In genomic region chr22:41994506-41994905, GRCh38 we compare ENCODE assay signal across 34 cellular contexts. TPM values are rescaled to one million over a fixed set of nuclear protein-coding genes. Genes with fewer than 3 reads are reported as not detected.
DNase-seq lines count a peak whose midpoint lies in the region; ATAC-seq, FAIRE-seq and TF ChIP-seq lines count a peak whose summit lies in the region.
"Had no signal": no experiment of that assay in that cellular context is flagged by ENCODE, and none has a peak within 500 bp of the region (broad histone marks: within the 10 kb centered on the region; RNA-seq: fewer than 3 reads in every experiment).

No MANE protein-coding gene starts in this region.

- H3K9me3 Mint-ChIP-seq in chondrocyte (ENCODE audit: low read depth), result no peaks in the 10 kb centered on the region
- H3K9me3 Mint-ChIP-seq: natural killer cell treated with Interleukin-12 subunit alpha and Interleukin-12 subunit beta and Interleukin-15 and Interleukin-18, amount 100 ng/mL, for 72 hours had no signal

- TF ChIP-seq POLR2A in HepG2 (IDR thresholded peaks at IDR 0.05; ENCODE audit: insufficient read depth in 1 of 2, low read depth in 2 of 2, low read length in 2 of 2) (no peak), right lobe of liver (IDR thresholded peaks at IDR 0.05) (no peak)

- H3K27ac ChIP-seq in HepG2 (ENCODE audit: extremely low read length, insufficient read depth, low read length), result no peak overlapping the region
- no peak overlapping the region for H3K27ac ChIP-seq in right lobe of liver
- H3K27ac ChIP-seq in osteoblast (ENCODE audit: low read depth, low read length), result no peak overlapping the region
- H3K27ac ChIP-seq: A549, breast epithelium, hepatocyte, lower lobe of right lung, parathyroid adenoma had no signal

- ATAC-seq in HepG2, result no peak
- no peak for ATAC-seq in right lobe of liver
- ATAC-seq in omental fat pad (ENCODE audit: low FRiP score), result no peak
- ATAC-seq: A549; activated naive CD4-positive, alpha-beta T cell treated with anti-CD3 and anti-CD28 coated beads, Interleukin-2, amount 50 U/mL, for 72 hours; HCT116; lower lobe of right lung; natural killer cell treated with Interleukin-12 subunit alpha and Interleukin-12 subunit beta and Interleukin-15 and Interleukin-18, amount 100 ng/mL, for 72 hours; T-cell had no signal

- BruUV-seq in HepG2 (replicated peaks; lab: Mats Ljungman, UMichigan), result no TSS peak

- TF ChIP-seq EP300 in HepG2 (IDR thresholded peaks at IDR 0.05; ENCODE audit: low read depth in 2 of 2, low read length in 2 of 2) (no peak), HepG2 (CRISPR knock-in tag; IDR thresholded peaks at IDR 0.05; ENCODE audit: borderline replicate concordance) (no peak)

- POLR2A ChIA-PET in HepG2 (lab: Yijun Ruan, JAX), result no interaction called here

- no peak for DNase-seq in HepG2 (ENCODE audit: low spot score)
- no peak for DNase-seq in right lobe of liver
- peak; percentile 55 for DNase-seq in chondrocyte (ENCODE audit: low spot score)
- peak; percentile 72 for DNase-seq in osteoblast (ENCODE audit: insufficient read length, low spot score, missing footprints)
- DNase-seq in stimulated activated CD4-positive, alpha-beta T cell treated with anti-CD3 and anti-CD28 coated beads, Interleukin-15, amount 100 ng/mL, for 24 hours, result no peak
- DNase-seq in stimulated activated CD4-positive, alpha-beta T cell treated with anti-CD3 and anti-CD28 coated beads, Interleukin-4, amount 100 ng/mL, for 4 hours, result no peak
- no peak for DNase-seq in omental fat pad (ENCODE audit: low spot score)
- DNase-seq in D721Med (ENCODE audit: insufficient read length, low spot score), result no peak
- DNase-seq: activated CD4-positive, alpha-beta T cell treated with anti-CD3 and anti-CD28 coated beads, Interleukin-2, amount 50 U/mL, for 4 hours; activated CD4-positive, CD25-positive, alpha-beta regulatory T cell; anterior cingulate cortex; CD4-positive, alpha-beta memory T cell; DMS 273 treated with DMSO at 0.1 percent for 48 hours; effector CD4-positive, alpha-beta T cell; Karpas-422; lower lobe of right lung; NCI-H1417 treated with DMSO at 0.1 percent for 48 hours; NCI-H2081; NCI-H2227 treated with DMSO at 0.1 percent for 48 hours; NCI-H526; OCI-M1; small intestine; substantia nigra; T-cell had no signal

- no peak overlapping the region for H3K4me3 Mint-ChIP-seq in chondrocyte (ENCODE audit: unreplicated experiment)
- H3K4me3 Mint-ChIP-seq: B cell; CD4-positive, alpha-beta memory T cell; natural killer cell treated with Interleukin-12 subunit alpha and Interleukin-12 subunit beta and Interleukin-15 and Interleukin-18, amount 100 ng/mL, for 72 hours; T-cell; type B pancreatic cell had no signal

- CTCF ChIA-PET in HepG2 (lab: Yijun Ruan, JAX; ENCODE audit: low intra/inter-chr PET ratio, low total read pairs), result no interaction called here

- H3K36me3 Mint-ChIP-seq in chondrocyte (ENCODE audit: low read depth), result no peaks in the 10 kb centered on the region
- H3K36me3 Mint-ChIP-seq: natural killer cell treated with Interleukin-12 subunit alpha and Interleukin-12 subunit beta and Interleukin-15 and Interleukin-18, amount 100 ng/mL, for 72 hours had no signal

- H3K79me2 ChIP-seq in HepG2 (ENCODE audit: insufficient read depth, low read length) (no peaks in the 10 kb centered on the region), osteoblast (ENCODE audit: insufficient read depth, low read length) (no peaks in the 10 kb centered on the region)
- H3K79me2 ChIP-seq: hepatocyte, parathyroid adenoma had no signal

- H2AFZ ChIP-seq in HepG2 (ENCODE audit: low read length), result no peak overlapping the region
- no peak overlapping the region for H2AFZ ChIP-seq in osteoblast (ENCODE audit: low read length)
- H2AFZ ChIP-seq: hepatocyte, parathyroid adenoma had no signal

- intact Hi-C loops in HepG2 (cut with micrococcal nuclease; ENCODE audit: unreplicated experiment), result no loop called here
- intact Hi-C loops in right lobe of liver (cut with DNase I), result no loop called here

- H3K27me3 Mint-ChIP-seq in chondrocyte (ENCODE audit: low read depth), result peaks cover 10% of the 10 kb centered on the region
- H3K27me3 Mint-ChIP-seq: CD4-positive, alpha-beta memory T cell; type B pancreatic cell had no signal

- no peak overlapping the region for H3K4me2 ChIP-seq in HepG2 (ENCODE audit: low read depth, low read length)
- no peak overlapping the region for H3K4me2 ChIP-seq in osteoblast (ENCODE audit: insufficient read depth, low read length)
- H3K4me2 ChIP-seq: A549, hepatocyte had no signal

- H3K4me3 ChIP-seq in HepG2 (replicated peaks in 1 of 3; ENCODE audit: insufficient read depth in 1 of 3, low read depth in 2 of 3, low read length in 3 of 3), result no peak overlapping the region
- no peak overlapping the region for H3K4me3 ChIP-seq in right lobe of liver
- no peak overlapping the region for H3K4me3 ChIP-seq in osteoblast (ENCODE audit: insufficient read depth, low read length)
- H3K4me3 ChIP-seq: A549, breast epithelium, hepatocyte, lower lobe of right lung had no signal

- no peaks in the 10 kb centered on the region for H3K9me3 ChIP-seq in HepG2 (ENCODE audit: low read length)
- H3K9me3 ChIP-seq in right lobe of liver, result no peaks in the 10 kb centered on the region
- H3K9me3 ChIP-seq in osteoblast (ENCODE audit: low read depth, low read length), result no peaks in the 10 kb centered on the region
- H3K9me3 ChIP-seq: breast epithelium, lower lobe of right lung had no signal

- WGBS in HepG2 (ENCODE audit: low lambda C conversion rate), result 41% methylated on average over 7 of the region's 7 CpGs
- WGBS in right lobe of liver (ENCODE audit: insufficient coverage, low coverage, low lambda C conversion rate, missing lambda C conversion rate), result 77% methylated on average over 5 of the region's 7 CpGs

- in situ Hi-C loops in HepG2 (cut with HindIII; ENCODE audit: extremely low pct_ligation_motif_present, low pct_unique_long_range_greater_than_20kb), result no loop called here

- H4K20me1 ChIP-seq in HepG2 (ENCODE audit: insufficient read depth, low read length) (no peaks in the 10 kb centered on the region), osteoblast (ENCODE audit: insufficient read depth, low read length) (no peaks in the 10 kb centered on the region)

- H3K27me3 ChIP-seq in HepG2 (ENCODE audit: control insufficient read depth in 1 of 2, insufficient read depth in 2 of 2, low read length in 2 of 2) (peaks cover 2 to 35% of the 10 kb centered on the region in 2 experiments; a peak in 4 of 5 replicates), right lobe of liver (no peaks in the 10 kb centered on the region), osteoblast (ENCODE audit: insufficient read depth, low read length) (peaks cover 16% of the 10 kb centered on the region)
- H3K27me3 ChIP-seq: breast epithelium, hepatocyte had no signal

- H3K4me1 ChIP-seq in HepG2 (ENCODE audit: insufficient read depth, low read length) (no peaks in the 10 kb centered on the region), right lobe of liver (peaks cover 0 to 7% (median 0%) of the 10 kb centered on the region in 4 donors), osteoblast (ENCODE audit: insufficient read depth, low read length) (no peaks in the 10 kb centered on the region)
- H3K4me1 ChIP-seq: breast epithelium, parathyroid adenoma had no signal

- FAIRE-seq in HepG2 (lab: Jason Lieb, UNC), result no peak
- FAIRE-seq in D721Med (lab: Jason Lieb, UNC), result no peak
- FAIRE-seq: A549, small intestine had no signal

- no peak overlapping the region for H3K27ac Mint-ChIP-seq in chondrocyte (ENCODE audit: unreplicated experiment)
- H3K27ac Mint-ChIP-seq: activated naive CD4-positive, alpha-beta T cell treated with anti-CD3 and anti-CD28 coated beads, Interleukin-2, amount 50 U/mL, for 72 hours; B cell; natural killer cell treated with Interleukin-12 subunit alpha and Interleukin-12 subunit beta and Interleukin-15 and Interleukin-18, amount 100 ng/mL, for 72 hours; T-cell; type B pancreatic cell had no signal

- no peak for TF ChIP-seq CTCF in HepG2 (CRISPR knock-in tag; IDR thresholded peaks at IDR 0.05)
- TF ChIP-seq CTCF in right lobe of liver (IDR thresholded peaks at IDR 0.05), result no peak
- TF ChIP-seq CTCF in chondrocyte (IDR thresholded peaks at IDR 0.05), result no peak
- TF ChIP-seq CTCF in osteoblast (IDR thresholded peaks at IDR 0.05; ENCODE audit: extremely low read depth, low read depth, low read length), result no peak
- no peak for TF ChIP-seq CTCF in omental fat pad (IDR thresholded peaks at IDR 0.05)
- TF ChIP-seq CTCF in D721Med (IDR thresholded peaks at IDR 0.05; ENCODE audit: insufficient read depth, missing control alignments), result no peak

- H3K36me3 ChIP-seq in HepG2 (replicated peaks in 1 of 2; ENCODE audit: control insufficient read depth in 1 of 2, insufficient read depth in 2 of 2, low read length in 2 of 2) (no peaks in the 10 kb centered on the region), right lobe of liver (no peaks in the 10 kb centered on the region), osteoblast (ENCODE audit: insufficient read depth, low read length) (no peaks in the 10 kb centered on the region)
- H3K36me3 ChIP-seq: breast epithelium, lower lobe of right lung had no signal

- no peak for TF ChIP-seq RAD21 in HepG2 (CRISPR knock-in tag; IDR thresholded peaks at IDR 0.05)

- H3K9ac ChIP-seq in HepG2 (ENCODE audit: insufficient read depth, low read depth, low read length), result no peak overlapping the region
- H3K9ac ChIP-seq: parathyroid adenoma had no signal

- no peaks in the 10 kb centered on the region for H3K4me1 Mint-ChIP-seq in chondrocyte (ENCODE audit: low read depth)

RNA-seq across cellular contexts. Expression of gene WBP2NL, which starts 4.1 kb away (rescaled TPM):
- not detected in 2 replicates for total RNA-seq in HepG2 (2016; rRNA removed; fragmentation: Illumina TruSeq; extraction: Trizol)
- not detected in 2 replicates for total RNA-seq in HepG2 (2016; cell fraction: cytosol; rRNA removed; fragmentation: Illumina TruSeq; extraction: Trizol; ENCODE audit: low read depth)
- not detected in 2 replicates for total RNA-seq in HepG2 (2016; cell fraction: insoluble cytoplasmic fraction; rRNA removed; fragmentation: Illumina TruSeq; extraction: Trizol)
- not detected in 2 replicates for total RNA-seq in HepG2 (2016; cell fraction: membrane; rRNA removed; fragmentation: Illumina TruSeq; extraction: Trizol)
- total RNA-seq in HepG2 (2016; cell fraction: nucleus; rRNA removed; fragmentation: Illumina TruSeq; extraction: Trizol), result not detected in 2 replicates
- not detected in 2 replicates for polyA plus RNA-seq in HepG2 (2011; rRNA removed)
- not detected in 2 replicates for polyA plus RNA-seq in HepG2 (2011; cell fraction: cytosol; rRNA removed)
- polyA plus RNA-seq in HepG2 (2011; cell fraction: nucleus; rRNA removed), result not detected in 2 replicates
- not detected in 2 replicates for polyA plus RNA-seq in HepG2 (2012)
- polyA plus RNA-seq in HepG2 (2016; cell fraction: cytosol; fragmentation: Illumina TruSeq; extraction: Trizol; ENCODE audit: low read depth), result not detected in 2 replicates
- polyA plus RNA-seq in HepG2 (2016; cell fraction: insoluble cytoplasmic fraction; fragmentation: Illumina TruSeq; extraction: Trizol; ENCODE audit: low read depth), result not detected in 2 replicates
- not detected in 2 replicates for polyA plus RNA-seq in HepG2 (2016; cell fraction: membrane; fragmentation: Illumina TruSeq; extraction: Trizol; ENCODE audit: low read depth)
- not detected in 2 replicates for polyA plus RNA-seq in HepG2 (2016; cell fraction: nucleus; fragmentation: Illumina TruSeq; extraction: Trizol; ENCODE audit: insufficient read depth, low read depth)
- 0.96 TPM in 1 of 2 replicates, not detected in the other for polyA minus RNA-seq in HepG2 (2011; rRNA and poly(A)+ RNA removed; ENCODE audit: low replicate concordance)
- not detected in 2 replicates for polyA minus RNA-seq in HepG2 (2011; cell fraction: cytosol; rRNA and poly(A)+ RNA removed)
- not detected in 2 replicates for polyA minus RNA-seq in HepG2 (2011; cell fraction: nucleus; rRNA and poly(A)+ RNA removed)
- under 1 TPM; 0.12 to 0.72 (median 0.63) TPM for total RNA-seq in right lobe of liver
- total RNA-seq in chondrocyte, result not detected in 3 replicates
- total RNA-seq in osteoblast, result under 0.01 and 0.72 TPM in 2 replicates
- total RNA-seq in omental fat pad, result 1 to 10 TPM in 1 of 4 donors, under 1 TPM in 3; 0.28 to 1.1 (median 0.72) TPM
- total RNA-seq: hepatocyte, SK-MEL-5 had no signal
- polyA plus RNA-seq: hepatocyte had no signal

RNA-seq across cellular contexts. Expression of gene SEPTIN3, which starts 25.3 kb away (rescaled TPM):
- total RNA-seq in HepG2 (2016; rRNA removed; fragmentation: Illumina TruSeq; extraction: Trizol) (not detected in 2 replicates), right lobe of liver (under 1 TPM in 3 of 6 experiments, not detected in 3; 0.06 to 0.16 (median 0.07) TPM), chondrocyte (0.87 to 0.92 TPM (median 0.92 TPM) in 3 replicates), osteoblast (0.29 and 0.36 TPM in 2 replicates), omental fat pad (under 1 TPM in 3 of 4 donors, not detected in 1; 0.13 to 0.72 (median 0.37) TPM)
- total RNA-seq in HepG2 (2016; cell fraction: cytosol; rRNA removed; fragmentation: Illumina TruSeq; extraction: Trizol; ENCODE audit: low read depth), result not detected in 2 replicates
- total RNA-seq in HepG2 (2016; cell fraction: insoluble cytoplasmic fraction; rRNA removed; fragmentation: Illumina TruSeq; extraction: Trizol), result not detected in 2 replicates
- total RNA-seq in HepG2 (2016; cell fraction: membrane; rRNA removed; fragmentation: Illumina TruSeq; extraction: Trizol), result 0.03 TPM in 1 of 2 replicates, not detected in the other
- total RNA-seq in HepG2 (2016; cell fraction: nucleus; rRNA removed; fragmentation: Illumina TruSeq; extraction: Trizol), result not detected in 2 replicates
- polyA plus RNA-seq in HepG2 (2011; rRNA removed), result 0.04 and 0.08 TPM in 2 replicates
- polyA plus RNA-seq in HepG2 (2011; cell fraction: cytosol; rRNA removed), result 0.01 and 0.04 TPM in 2 replicates
- 0.14 TPM in 1 of 2 replicates, not detected in the other for polyA plus RNA-seq in HepG2 (2011; cell fraction: nucleus; rRNA removed)
- polyA plus RNA-seq in HepG2 (2012), result 0.08 TPM in 1 of 2 replicates, not detected in the other
- not detected in 2 replicates for polyA plus RNA-seq in HepG2 (2016; cell fraction: cytosol; fragmentation: Illumina TruSeq; extraction: Trizol; ENCODE audit: low read depth)
- 0.07 TPM in 1 of 2 replicates, not detected in the other for polyA plus RNA-seq in HepG2 (2016; cell fraction: insoluble cytoplasmic fraction; fragmentation: Illumina TruSeq; extraction: Trizol; ENCODE audit: low read depth)
- 0.07 TPM in 1 of 2 replicates, not detected in the other for polyA plus RNA-seq in HepG2 (2016; cell fraction: membrane; fragmentation: Illumina TruSeq; extraction: Trizol; ENCODE audit: low read depth)
- 0.09 TPM in 1 of 2 replicates, not detected in the other for polyA plus RNA-seq in HepG2 (2016; cell fraction: nucleus; fragmentation: Illumina TruSeq; extraction: Trizol; ENCODE audit: insufficient read depth, low read depth)
- polyA minus RNA-seq in HepG2 (2011; rRNA and poly(A)+ RNA removed; ENCODE audit: low replicate concordance), result 0.04 and 2.7 TPM in 2 replicates
- not detected in 2 replicates for polyA minus RNA-seq in HepG2 (2011; cell fraction: cytosol; rRNA and poly(A)+ RNA removed)
- polyA minus RNA-seq in HepG2 (2011; cell fraction: nucleus; rRNA and poly(A)+ RNA removed), result not detected in 2 replicates
- polyA plus RNA-seq: CD4-positive, alpha-beta memory T cell had no signal

RNA-seq across cellular contexts. Expression of gene CENPM, which starts 47.6 kb away (rescaled TPM):
- total RNA-seq in HepG2 (2016; rRNA removed; fragmentation: Illumina TruSeq; extraction: Trizol) (37.3 and 41.8 TPM in 2 replicates), right lobe of liver (1 to 10 TPM in 2 of 6 experiments, under 1 TPM in 2, not detected in 2; 0.29 to 3.7 (median 1.8) TPM), chondrocyte (3.3 to 9.3 TPM (median 3.3 TPM) in 3 replicates), osteoblast (1.2 and 1.8 TPM in 2 replicates), omental fat pad (1 to 10 TPM in 1 of 4 donors, under 1 TPM in 1, not detected in 2; 0.84 to 5.4 TPM)
- total RNA-seq in HepG2 (2016; cell fraction: cytosol; rRNA removed; fragmentation: Illumina TruSeq; extraction: Trizol; ENCODE audit: low read depth), result 13.0 and 13.7 TPM in 2 replicates
- total RNA-seq in HepG2 (2016; cell fraction: insoluble cytoplasmic fraction; rRNA removed; fragmentation: Illumina TruSeq; extraction: Trizol), result 37.1 and 38.5 TPM in 2 replicates
- total RNA-seq in HepG2 (2016; cell fraction: membrane; rRNA removed; fragmentation: Illumina TruSeq; extraction: Trizol), result 17.3 and 25.3 TPM in 2 replicates
- total RNA-seq in HepG2 (2016; cell fraction: nucleus; rRNA removed; fragmentation: Illumina TruSeq; extraction: Trizol), result 25.4 and 26.0 TPM in 2 replicates
- polyA plus RNA-seq in HepG2 (2011; rRNA removed), result 10.6 and 11.2 TPM in 2 replicates
- polyA plus RNA-seq in HepG2 (2011; cell fraction: cytosol; rRNA removed), result 6.7 and 15.2 TPM in 2 replicates
- 15.5 and 21.0 TPM in 2 replicates for polyA plus RNA-seq in HepG2 (2011; cell fraction: nucleus; rRNA removed)
- 4.9 and 8.1 TPM in 2 replicates for polyA plus RNA-seq in HepG2 (2012)
- polyA plus RNA-seq in HepG2 (2016; cell fraction: cytosol; fragmentation: Illumina TruSeq; extraction: Trizol; ENCODE audit: low read depth), result 11.6 and 12.9 TPM in 2 replicates
- polyA plus RNA-seq in HepG2 (2016; cell fraction: insoluble cytoplasmic fraction; fragmentation: Illumina TruSeq; extraction: Trizol; ENCODE audit: low read depth), result 35.7 and 42.0 TPM in 2 replicates
- polyA plus RNA-seq in HepG2 (2016; cell fraction: membrane; fragmentation: Illumina TruSeq; extraction: Trizol; ENCODE audit: low read depth), result 15.9 TPM in 2 replicates
- 29.0 and 31.5 TPM in 2 replicates for polyA plus RNA-seq in HepG2 (2016; cell fraction: nucleus; fragmentation: Illumina TruSeq; extraction: Trizol; ENCODE audit: insufficient read depth, low read depth)
- 31.7 and 74.0 TPM in 2 replicates for polyA minus RNA-seq in HepG2 (2011; rRNA and poly(A)+ RNA removed; ENCODE audit: low replicate concordance)
- 4.4 and 9.0 TPM in 2 replicates for polyA minus RNA-seq in HepG2 (2011; cell fraction: cytosol; rRNA and poly(A)+ RNA removed)
- 7.8 and 10.3 TPM in 2 replicates for polyA minus RNA-seq in HepG2 (2011; cell fraction: nucleus; rRNA and poly(A)+ RNA removed)

Comparison
In these comparisons a context has a peak if more than half of its experiments do, and no peak if none do; other contexts are left out.
1. DNase-seq: peak in chondrocyte (single experiment) and osteoblast (single experiment); none in HepG2 (single experiment), right lobe of liver (0 of 3), stimulated activated CD4-positive, alpha-beta T cell treated with anti-CD3 and anti-CD28 coated beads, Interleukin-15, amount 100 ng/mL, for 24 hours (single experiment), stimulated activated CD4-positive, alpha-beta T cell treated with anti-CD3 and anti-CD28 coated beads, Interleukin-4, amount 100 ng/mL, for 4 hours (0 of 2), omental fat pad (single experiment) and D721Med (single experiment).